ENCODE assay signal across 4 cellular contexts in the genomic region with DNA sequence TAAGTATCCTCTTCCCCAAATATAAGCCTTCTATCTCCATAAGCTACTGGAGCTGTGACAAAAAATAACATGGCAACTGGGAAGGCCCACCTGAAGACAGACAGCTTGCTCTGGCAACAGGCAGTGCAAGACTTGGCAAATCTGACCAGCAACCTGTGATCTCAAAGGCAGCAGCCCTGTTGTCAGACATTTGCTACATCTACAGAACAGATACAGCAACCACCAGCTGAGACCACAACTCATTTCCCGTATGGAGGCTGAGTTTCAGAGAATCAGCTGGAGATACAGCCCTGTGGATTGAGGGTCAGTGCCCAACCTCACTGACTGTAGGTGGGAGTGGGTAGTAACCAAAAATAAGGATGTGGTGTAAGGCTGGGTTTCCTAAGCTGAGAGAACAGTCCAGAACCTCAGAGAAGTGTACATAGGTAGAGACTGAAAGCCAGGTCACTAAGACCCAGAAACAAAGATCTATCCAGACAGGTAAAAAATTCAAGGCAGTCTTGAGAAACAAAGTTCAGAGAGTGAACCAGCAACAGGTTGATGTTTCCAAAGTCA. TPM values are rescaled to one million over a fixed set of nuclear protein-coding genes. Genes with fewer than 3 reads are reported as not detected.
"Had no signal": no experiment of that assay in that cellular context is flagged by ENCODE, and none has a peak within 500 bp of the region (broad histone marks: within the 10 kb centered on the region; RNA-seq: fewer than 3 reads in every experiment).

No MANE protein-coding gene starts in this region.

RNA-seq across cellular contexts. Expression of gene NUDT4B, which starts 31.5 kb away (rescaled TPM):
- total RNA-seq: chondrocyte; endothelial cell of umbilical vein; T-helper 1 cell treated with Interleukin-12 subunit alpha and Interleukin-12 subunit beta and Interleukin-4 antibody, amounts not matched to agents 30 ng/mL and 1 ng/mL, for 36 hours; WTC11 had no signal
